Comparison of ENCODE assay signal across 11 cellular contexts in the genomic region with DNA sequence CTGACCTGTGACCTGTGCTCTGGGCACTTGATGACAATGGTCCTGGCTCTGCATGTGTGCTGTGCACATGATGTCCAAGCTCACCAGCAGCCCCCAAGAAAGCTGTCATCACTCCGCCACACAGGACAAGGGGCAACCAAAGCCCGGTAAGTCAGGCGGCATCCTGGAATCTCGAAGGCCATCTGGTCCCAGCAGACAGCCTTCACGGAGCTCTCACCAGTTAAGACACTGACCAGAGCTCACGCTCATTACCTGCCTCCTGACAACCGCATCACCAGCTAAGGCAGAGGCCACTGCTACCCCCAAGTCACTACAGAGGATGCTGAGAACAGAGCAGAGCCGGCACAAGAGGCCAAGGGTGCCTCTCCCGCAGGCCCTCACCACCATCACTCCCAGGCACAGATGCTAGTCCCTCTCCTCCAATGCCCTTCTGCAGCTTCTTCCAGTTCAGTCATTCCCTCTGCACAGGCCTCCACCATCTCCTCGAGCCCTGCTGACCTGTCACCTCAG. TPM values are rescaled to one million over a fixed set of nuclear protein-coding genes. Genes with fewer than 3 reads are reported as not detected.
DNase-seq lines count a peak whose midpoint lies in the region; ATAC-seq, FAIRE-seq and TF ChIP-seq lines count a peak whose summit lies in the region.
"Had no signal": no experiment of that assay in that cellular context is flagged by ENCODE, and none has a peak within 500 bp of the region (broad histone marks: within the 10 kb centered on the region; RNA-seq: fewer than 3 reads in every experiment).

No MANE protein-coding gene starts in this region.

- peak overlapping the region; percentile 6 for H3K9ac ChIP-seq in astrocyte (ENCODE audit: low read length)

- no peak overlapping the region for H3K4me3 Mint-ChIP-seq in activated T-cell treated with anti-CD3 and anti-CD28 coated beads, Interleukin-2, amount 50 U/mL, for 72 hours
- no peak overlapping the region for H3K4me3 Mint-ChIP-seq in activated T-cell treated with anti-CD3 and anti-CD28 coated beads, Interleukin-2, amount 50 U/mL, for 4 hours
- no peak overlapping the region for H3K4me3 Mint-ChIP-seq in astrocyte (ENCODE audit: unreplicated experiment)

- no peak overlapping the region for H3K4me2 ChIP-seq in astrocyte (ENCODE audit: low read length)

- FAIRE-seq in astrocyte (lab: Jason Lieb, UNC), result no peak

- H3K27me3 Mint-ChIP-seq in activated T-cell treated with anti-CD3 and anti-CD28 coated beads, Interleukin-2, amount 50 U/mL, for 72 hours (ENCODE audit: low read depth), result no peaks in the 10 kb centered on the region
- no peaks in the 10 kb centered on the region for H3K27me3 Mint-ChIP-seq in activated T-cell treated with anti-CD3 and anti-CD28 coated beads, Interleukin-2, amount 50 U/mL, for 4 hours (ENCODE audit: low read depth)
- no peaks in the 10 kb centered on the region for H3K27me3 Mint-ChIP-seq in astrocyte (ENCODE audit: low read depth, unreplicated experiment)

- no peaks in the 10 kb centered on the region for H3K27me3 ChIP-seq in astrocyte (ENCODE audit: insufficient read depth, low read length)
- H3K27me3 ChIP-seq in neutrophil, result no peaks in the 10 kb centered on the region
- H3K27me3 ChIP-seq: upper lobe of left lung had no signal

- peaks cover 86% of the 10 kb centered on the region for H4K20me1 ChIP-seq in astrocyte (ENCODE audit: insufficient read depth, low read length)

- H3K9me3 Mint-ChIP-seq in activated T-cell treated with anti-CD3 and anti-CD28 coated beads, Interleukin-2, amount 50 U/mL, for 72 hours, result no peaks in the 10 kb centered on the region
- H3K9me3 Mint-ChIP-seq in activated T-cell treated with anti-CD3 and anti-CD28 coated beads, Interleukin-2, amount 50 U/mL, for 4 hours, result no peaks in the 10 kb centered on the region
- no peaks in the 10 kb centered on the region for H3K9me3 Mint-ChIP-seq in astrocyte (ENCODE audit: unreplicated experiment)

- no peaks in the 10 kb centered on the region for H3K9me3 ChIP-seq in astrocyte (ENCODE audit: insufficient read depth, low read depth, low read length)
- no peaks in the 10 kb centered on the region for H3K9me3 ChIP-seq in neutrophil
- H3K9me3 ChIP-seq: upper lobe of left lung had no signal

- peak overlapping the region; percentile 82 for H3K27ac Mint-ChIP-seq in activated T-cell treated with anti-CD3 and anti-CD28 coated beads, Interleukin-2, amount 50 U/mL, for 72 hours
- no peak overlapping the region for H3K27ac Mint-ChIP-seq in astrocyte (ENCODE audit: unreplicated experiment)

- ATAC-seq in activated T-cell treated with anti-CD3 and anti-CD28 coated beads, Interleukin-2, amount 50 U/mL, for 72 hours (replicated peaks in 1 of 2), result no peak
- no peak for ATAC-seq in activated T-cell treated with anti-CD3 and anti-CD28 coated beads, Interleukin-2, amount 50 U/mL, for 4 hours

- no peak overlapping the region for H3K4me3 ChIP-seq in astrocyte (ENCODE audit: insufficient read depth, low read depth, low read length)
- H3K4me3 ChIP-seq in neutrophil (ENCODE audit: low read depth in 1 of 2, low read length in 1 of 2), result no peak overlapping the region
- H3K4me3 ChIP-seq: upper lobe of left lung had no signal

- DNase-seq in activated T-cell treated with anti-CD3 and anti-CD28 coated beads, Interleukin-2, amount 50 U/mL, for 72 hours, result no peak
- no peak for DNase-seq in activated T-cell treated with anti-CD3 and anti-CD28 coated beads, Interleukin-2, amount 50 U/mL, for 4 hours
- DNase-seq in astrocyte (ENCODE audit: low read depth), result no peak
- DNase-seq in SHP77 treated with DMSO at 0.1 percent for 48 hours (lab: John Stamatoyannopoulos, UW), result no peak
- no peak for DNase-seq in NCI-H526 (lab: John Stamatoyannopoulos, UW)
- DNase-seq: activated T-cell treated with anti-CD3 and anti-CD28 coated beads, Interleukin-2, amount 50 U/mL, for 48 hours; central memory CD4-positive, alpha-beta T cell; NCI-H1092; NCI-H510A had no signal

- H3K36me3 ChIP-seq in astrocyte (ENCODE audit: insufficient read depth, low read length) (peaks cover 2% of the 10 kb centered on the region), neutrophil (peaks cover 50% of the 10 kb centered on the region)

- peaks cover 33% of the 10 kb centered on the region for H3K4me1 Mint-ChIP-seq in activated T-cell treated with anti-CD3 and anti-CD28 coated beads, Interleukin-2, amount 50 U/mL, for 72 hours (ENCODE audit: low read depth)
- H3K4me1 Mint-ChIP-seq in activated T-cell treated with anti-CD3 and anti-CD28 coated beads, Interleukin-2, amount 50 U/mL, for 4 hours (ENCODE audit: low read depth), result peaks cover 46% of the 10 kb centered on the region
- peaks cover 19% of the 10 kb centered on the region for H3K4me1 Mint-ChIP-seq in astrocyte (ENCODE audit: low read depth, unreplicated experiment)

- H3K4me1 ChIP-seq in astrocyte (ENCODE audit: insufficient read depth, low read length) (peaks cover 16% of the 10 kb centered on the region), neutrophil (ENCODE audit: control insufficient read depth in 1 of 2, insufficient read depth in 1 of 2, low read depth in 1 of 2, low read length in 1 of 2) (peaks cover 33 to 42% of the 10 kb centered on the region in 2 experiments)

- TF ChIP-seq CTCF in astrocyte (IDR thresholded peaks at IDR 0.05; ENCODE audit: insufficient read depth, low read depth, low read length) (no peak), neutrophil (IDR thresholded peaks at IDR 0.05) (no peak)

- no peak overlapping the region for H2AFZ ChIP-seq in astrocyte (ENCODE audit: low read depth, low read length)

- H3K27ac ChIP-seq in astrocyte (ENCODE audit: low read depth, low read length) (peak overlapping the region; percentile 3), neutrophil (peak overlapping the region; percentile 37)
- H3K27ac ChIP-seq: upper lobe of left lung had no signal

- H3K36me3 Mint-ChIP-seq in activated T-cell treated with anti-CD3 and anti-CD28 coated beads, Interleukin-2, amount 50 U/mL, for 72 hours (ENCODE audit: insufficient read depth in 2 of 2), result peaks cover 1 to 16% of the 10 kb centered on the region in 2 donors
- peaks cover 7% of the 10 kb centered on the region for H3K36me3 Mint-ChIP-seq in activated T-cell treated with anti-CD3 and anti-CD28 coated beads, Interleukin-2, amount 50 U/mL, for 4 hours (ENCODE audit: insufficient read depth)
- peaks cover 8% of the 10 kb centered on the region for H3K36me3 Mint-ChIP-seq in astrocyte (ENCODE audit: low read depth, unreplicated experiment)

- peaks cover 72% of the 10 kb centered on the region for H3K79me2 ChIP-seq in astrocyte (ENCODE audit: insufficient read depth, low read length)

RNA-seq across cellular contexts. Expression of gene PPP6R1, which starts 10.6 kb away (rescaled TPM):
- 100 to 1,000 TPM; 177 to 202 TPM for total RNA-seq in activated T-cell treated with anti-CD3 and anti-CD28 coated beads, Interleukin-2, amount 50 U/mL, for 72 hours
- total RNA-seq in activated T-cell treated with anti-CD3 and anti-CD28 coated beads, Interleukin-2, amount 50 U/mL, for 4 hours, result 100 to 1,000 TPM; 256 to 326 (median 285) TPM
- 73.8 and 75.2 TPM in 2 replicates for total RNA-seq in astrocyte

RNA-seq across cellular contexts. Expression of gene TMEM86B, which starts 19.7 kb away (rescaled TPM):
- total RNA-seq in activated T-cell treated with anti-CD3 and anti-CD28 coated beads, Interleukin-2, amount 50 U/mL, for 72 hours, result 10 to 100 TPM in 1 of 2 donors, 1 to 10 TPM in 1; 8.5 to 12.8 TPM
- total RNA-seq in activated T-cell treated with anti-CD3 and anti-CD28 coated beads, Interleukin-2, amount 50 U/mL, for 4 hours, result 1 to 10 TPM; 5.8 to 6.9 (median 6.2) TPM
- 2.7 and 3.9 TPM in 2 replicates for total RNA-seq in astrocyte

RNA-seq across cellular contexts. Expression of gene HSPBP1, which starts 31.7 kb away (rescaled TPM):
- 10 to 100 TPM; 23.9 to 31.1 TPM for total RNA-seq in activated T-cell treated with anti-CD3 and anti-CD28 coated beads, Interleukin-2, amount 50 U/mL, for 72 hours
- total RNA-seq in activated T-cell treated with anti-CD3 and anti-CD28 coated beads, Interleukin-2, amount 50 U/mL, for 4 hours, result 100 to 1,000 TPM; 113 to 139 (median 121) TPM
- total RNA-seq in astrocyte, result 34.8 and 39.8 TPM in 2 replicates

RNA-seq across cellular contexts. Expression of gene BRSK1, which starts 35.6 kb away (rescaled TPM):
- 10 to 100 TPM; 13.0 to 19.6 TPM for total RNA-seq in activated T-cell treated with anti-CD3 and anti-CD28 coated beads, Interleukin-2, amount 50 U/mL, for 72 hours
- 1 to 10 TPM; 4.0 to 6.5 (median 5.0) TPM for total RNA-seq in activated T-cell treated with anti-CD3 and anti-CD28 coated beads, Interleukin-2, amount 50 U/mL, for 4 hours
- total RNA-seq in astrocyte, result 17.6 and 18.8 TPM in 2 replicates

RNA-seq across cellular contexts. Expression of gene PTPRH, which starts 38.9 kb away (rescaled TPM):
- not detected for total RNA-seq in activated T-cell treated with anti-CD3 and anti-CD28 coated beads, Interleukin-2, amount 50 U/mL, for 72 hours
- total RNA-seq in activated T-cell treated with anti-CD3 and anti-CD28 coated beads, Interleukin-2, amount 50 U/mL, for 4 hours, result under 1 TPM; 0.11 to 0.38 (median 0.11) TPM
- total RNA-seq in astrocyte, result 0.99 and 1.0 TPM in 2 replicates
